Comparison of ENCODE assay signal across 10 cellular contexts in genomic region chr12:57248934-57249742, GRCh38. TPM values are rescaled to one million over a fixed set of nuclear protein-coding genes. Genes with fewer than 3 reads are reported as not detected.
DNase-seq lines count a peak whose midpoint lies in the region; ATAC-seq, FAIRE-seq and TF ChIP-seq lines count a peak whose summit lies in the region.
"Had no signal": no experiment of that assay in that cellular context is flagged by ENCODE, and none has a peak within 500 bp of the region (broad histone marks: within the 10 kb centered on the region; RNA-seq: fewer than 3 reads in every experiment).

No MANE protein-coding gene starts in this region.

- intact Hi-C loops in Right ventricle myocardium inferior (cut with DNase I), result no loop called here
- intact Hi-C loops in Right ventricle myocardium superior (cut with DNase I), result no loop called here
- intact Hi-C loops in upper lobe of right lung (cut with DNase I), result no loop called here
- intact Hi-C loops in thyroid gland (cut with DNase I), result no loop called here

- H3K4me3 ChIP-seq in right atrium auricular region, result no peak overlapping the region
- H3K4me3 ChIP-seq in upper lobe of right lung, result peak overlapping the region; percentile 14
- no peak overlapping the region for H3K4me3 ChIP-seq in small intestine (ENCODE audit: low read depth in 1 of 2, low read length in 2 of 2)
- H3K4me3 ChIP-seq in thyroid gland (replicated peaks in 1 of 3), result no peak overlapping the region

- TF ChIP-seq POLR2A in thyroid gland (IDR thresholded peaks at IDR 0.05), result no peak

- DNase-seq in Right ventricle myocardium inferior (ENCODE audit: missing footprints) (peak; percentile 73), right atrium auricular region (ENCODE audit: low spot score) (no peak), OCI-M2 (lab: John Stamatoyannopoulos, UW; ENCODE audit: unreplicated experiment) (peak; percentile 59), Right ventricle myocardium superior (peak; percentile 58), upper lobe of right lung (no peak), DMS153 (lab: John Stamatoyannopoulos, UW) (no peak), small intestine (no peak), thyroid gland (no peak)
- DNase-seq: aorta, RPMI8226 had no signal

- no peak for FAIRE-seq in small intestine (lab: Jason Lieb, UNC)

- H3K27ac ChIP-seq in right atrium auricular region (no peak overlapping the region), upper lobe of right lung (no peak overlapping the region), small intestine (ENCODE audit: low read depth in 1 of 2, low read length in 1 of 2) (no peak overlapping the region), thyroid gland (no peak overlapping the region)

- H3K27me3 ChIP-seq in right atrium auricular region, result no peaks in the 10 kb centered on the region
- peaks cover 7% of the 10 kb centered on the region for H3K27me3 ChIP-seq in upper lobe of right lung
- no peaks in the 10 kb centered on the region for H3K27me3 ChIP-seq in small intestine (ENCODE audit: control insufficient read depth in 2 of 2, insufficient read depth in 2 of 2, low read length in 2 of 2)
- peaks cover under 1% of the 10 kb centered on the region for H3K27me3 ChIP-seq in thyroid gland

- no peaks in the 10 kb centered on the region for H3K36me3 ChIP-seq in right atrium auricular region
- no peaks in the 10 kb centered on the region for H3K36me3 ChIP-seq in upper lobe of right lung
- H3K36me3 ChIP-seq in small intestine (ENCODE audit: control insufficient read depth in 2 of 2, insufficient read depth in 2 of 2, low read length in 2 of 2), result no peaks in the 10 kb centered on the region
- H3K36me3 ChIP-seq in thyroid gland, result no peaks in the 10 kb centered on the region

- no peak for ATAC-seq in Right ventricle myocardium inferior
- peak; percentile 24 for ATAC-seq in Right ventricle myocardium superior (ENCODE audit: poor library complexity)
- ATAC-seq in upper lobe of right lung, result peak; percentile 81

- TF ChIP-seq CTCF in right atrium auricular region (IDR thresholded peaks at IDR 0.05) (no peak), upper lobe of right lung (IDR thresholded peaks at IDR 0.05) (no peak), thyroid gland (IDR thresholded peaks at IDR 0.05) (no peak)

- H3K4me1 ChIP-seq in right atrium auricular region (no peaks in the 10 kb centered on the region), upper lobe of right lung (no peaks in the 10 kb centered on the region), small intestine (ENCODE audit: control insufficient read depth in 2 of 2, insufficient read depth in 1 of 2, low read depth in 1 of 2, low read length in 1 of 2) (no peaks in the 10 kb centered on the region), thyroid gland (peaks cover 0 to under 1% of the 10 kb centered on the region in 2 donors)

- H3K9me3 ChIP-seq in right atrium auricular region, result no peaks in the 10 kb centered on the region
- no peaks in the 10 kb centered on the region for H3K9me3 ChIP-seq in upper lobe of right lung
- H3K9me3 ChIP-seq in small intestine (ENCODE audit: control insufficient read depth, low read depth), result no peaks in the 10 kb centered on the region
- H3K9me3 ChIP-seq in thyroid gland, result no peaks in the 10 kb centered on the region

- 62 to 76% (median 63%) methylated on average over 7 of the region's 7 CpGs for WGBS in small intestine, 3 donors
- 83 to 85% methylated on average over 7 of the region's 7 CpGs for WGBS in thyroid gland, 2 donors

RNA-seq across cellular contexts. Expression of gene STAC3, which starts 1.8 kb away (rescaled TPM):
- 1.2 TPM for total RNA-seq in Right ventricle myocardium inferior
- under 1 TPM; 0.48 to 0.59 TPM for total RNA-seq in right atrium auricular region
- 1.2 TPM for total RNA-seq in Right ventricle myocardium superior
- total RNA-seq in upper lobe of right lung, result 6.0 TPM
- polyA plus RNA-seq in small intestine, result 1 to 10 TPM; 1.1 to 3.5 (median 3.2) TPM
- total RNA-seq in thyroid gland, result 1 to 10 TPM in 2 of 4 donors, under 1 TPM in 1, not detected in 1; 0.88 to 7.3 (median 3.0) TPM

RNA-seq across cellular contexts. Expression of gene SHMT2, which starts 19.6 kb away (rescaled TPM):
- 32.8 TPM for total RNA-seq in Right ventricle myocardium inferior
- total RNA-seq in right atrium auricular region, result 10 to 100 TPM; 16.6 to 33.0 TPM
- 26.8 TPM for total RNA-seq in Right ventricle myocardium superior
- total RNA-seq in upper lobe of right lung, result 59.2 TPM
- polyA plus RNA-seq in small intestine, result 100 to 1,000 TPM in 1 of 3 donors, 10 to 100 TPM in 2; 22.8 to 150 (median 35.1) TPM
- 10 to 100 TPM; 34.0 to 58.4 (median 49.8) TPM for total RNA-seq in thyroid gland

RNA-seq across cellular contexts. Expression of gene NXPH4, which starts 32.5 kb away (rescaled TPM):
- 0.60 TPM for total RNA-seq in Right ventricle myocardium inferior
- total RNA-seq in right atrium auricular region, result 1 to 10 TPM in 1 of 2 donors, under 1 TPM in 1; 0.28 to 1.1 TPM
- total RNA-seq in Right ventricle myocardium superior, result 0.70 TPM
- total RNA-seq in upper lobe of right lung, result not detected
- under 1 TPM in 1 of 3 donors, not detected in 2; 0.10 TPM for polyA plus RNA-seq in small intestine
- total RNA-seq in thyroid gland, result under 1 TPM in 1 of 4 donors, not detected in 3; 0.27 TPM

Comparison
In these comparisons a context has a peak if more than half of its experiments do, and no peak if none do; other contexts are left out.
1. DNase-seq: peak in Right ventricle myocardium inferior (single experiment), OCI-M2 (single experiment) and Right ventricle myocardium superior (single experiment); none in right atrium auricular region (single experiment), upper lobe of right lung (single experiment), DMS153 (single experiment), small intestine (single experiment) and thyroid gland (0 of 2).